Comparison of ENCODE assay signal across 9 cellular contexts in the genomic region with DNA sequence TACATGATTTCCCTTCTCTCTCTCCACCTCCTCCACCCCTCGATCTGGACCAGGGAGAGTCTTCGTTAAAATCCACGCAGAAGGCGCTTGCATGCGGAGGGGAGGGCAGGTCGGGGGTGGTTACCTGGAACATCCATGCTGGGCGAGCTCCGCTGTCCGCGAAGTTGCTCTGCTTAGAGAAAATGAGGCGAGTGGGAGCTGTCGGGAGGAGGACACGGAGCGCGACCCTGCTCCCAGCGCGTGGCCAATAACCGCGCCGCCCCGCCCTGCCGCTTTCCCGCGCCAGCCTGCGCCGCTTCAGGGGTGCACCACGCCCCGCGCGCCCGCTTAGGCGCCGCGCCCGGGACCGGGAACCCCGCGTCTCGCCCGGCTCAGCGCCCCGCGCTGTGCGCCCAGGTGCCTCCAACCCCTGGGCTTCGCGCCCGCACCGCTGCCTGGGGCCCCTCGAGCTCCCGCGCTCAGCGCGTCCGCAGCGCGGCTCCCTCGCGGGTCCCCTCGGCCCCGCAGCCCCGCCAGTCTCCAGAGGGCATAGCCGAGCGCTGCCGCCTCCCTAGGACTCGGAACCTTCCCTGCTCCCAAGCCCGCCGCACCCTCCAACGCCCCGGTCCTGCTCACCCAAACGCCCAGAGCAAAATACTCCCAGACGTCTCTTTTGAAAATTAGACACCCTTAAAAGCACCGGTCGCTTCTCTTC. TPM values are rescaled to one million over a fixed set of nuclear protein-coding genes. Genes with fewer than 3 reads are reported as not detected.
DNase-seq lines count a peak whose midpoint lies in the region; ATAC-seq and TF ChIP-seq lines count a peak whose summit lies in the region.
"Had no signal": no experiment of that assay in that cellular context is flagged by ENCODE, and none has a peak within 500 bp of the region (broad histone marks: within the 10 kb centered on the region; RNA-seq: fewer than 3 reads in every experiment).

No MANE protein-coding gene starts in this region.

- DNase-seq in activated T-cell treated with anti-CD3 and anti-CD28 coated beads, Interleukin-2, amount 50 U/mL, for 72 hours = no peak
- no peak for DNase-seq in activated T-cell treated with anti-CD3 and anti-CD28 coated beads, Interleukin-2, amount 50 U/mL, for 4 hours
- DNase-seq in WERI-Rb-1 = peak; percentile 12
- no peak for DNase-seq in suprapubic skin (ENCODE audit: low spot score in 2 of 2)
- no peak for DNase-seq in A172 (ENCODE audit: low spot score)
- DNase-seq in NCI-H446 (lab: John Stamatoyannopoulos, UW) = no peak

- H3K9me3 ChIP-seq in WERI-Rb-1 (ENCODE audit: severe bottlenecking) (no peaks in the 10 kb centered on the region), iPS-18a (ENCODE audit: control insufficient read depth, low read depth, low read length) (no peaks in the 10 kb centered on the region), suprapubic skin (no peaks in the 10 kb centered on the region)

- no peak for TF ChIP-seq POLR2A in suprapubic skin (IDR thresholded peaks at IDR 0.05)

- H3K27me3 Mint-ChIP-seq in activated T-cell treated with anti-CD3 and anti-CD28 coated beads, Interleukin-2, amount 50 U/mL, for 72 hours (ENCODE audit: low read depth) = peaks cover 42% of the 10 kb centered on the region
- H3K27me3 Mint-ChIP-seq in activated T-cell treated with anti-CD3 and anti-CD28 coated beads, Interleukin-2, amount 50 U/mL, for 4 hours (ENCODE audit: low read depth) = peaks cover 33% of the 10 kb centered on the region

- peak overlapping the region; percentile 44 to 57 for H3K4me3 Mint-ChIP-seq in activated T-cell treated with anti-CD3 and anti-CD28 coated beads, Interleukin-2, amount 50 U/mL, for 72 hours
- H3K4me3 Mint-ChIP-seq in activated T-cell treated with anti-CD3 and anti-CD28 coated beads, Interleukin-2, amount 50 U/mL, for 4 hours = no peak overlapping the region

- H3K4me1 Mint-ChIP-seq in activated T-cell treated with anti-CD3 and anti-CD28 coated beads, Interleukin-2, amount 50 U/mL, for 72 hours (ENCODE audit: low read depth) = no peaks in the 10 kb centered on the region
- no peaks in the 10 kb centered on the region for H3K4me1 Mint-ChIP-seq in activated T-cell treated with anti-CD3 and anti-CD28 coated beads, Interleukin-2, amount 50 U/mL, for 4 hours (ENCODE audit: low read depth)

- H3K4me1 ChIP-seq in iPS-18a (ENCODE audit: control insufficient read depth, low read depth, low read length) (no peaks in the 10 kb centered on the region), suprapubic skin (peaks cover 29% of the 10 kb centered on the region)

- TF ChIP-seq EP300 in suprapubic skin (IDR thresholded peaks at IDR 0.05) = no peak

- H3K36me3 ChIP-seq in WERI-Rb-1 = no peaks in the 10 kb centered on the region
- no peaks in the 10 kb centered on the region for H3K36me3 ChIP-seq in iPS-18a (ENCODE audit: control insufficient read depth, low read depth, low read length)
- H3K36me3 ChIP-seq in suprapubic skin = no peaks in the 10 kb centered on the region

- no peak overlapping the region for H3K9ac ChIP-seq in iPS-18a (ENCODE audit: low read length)

- H3K27ac Mint-ChIP-seq in activated T-cell treated with anti-CD3 and anti-CD28 coated beads, Interleukin-2, amount 50 U/mL, for 72 hours = no peak overlapping the region

- H3K27ac ChIP-seq in WERI-Rb-1 = no peak overlapping the region
- no peak overlapping the region for H3K27ac ChIP-seq in iPS-18a (ENCODE audit: low read length)
- no peak overlapping the region for H3K27ac ChIP-seq in suprapubic skin

- H3K4me3 ChIP-seq in WERI-Rb-1 (ENCODE audit: low read depth, low read length) = peak overlapping the region; percentile 49
- peak overlapping the region; percentile 39 for H3K4me3 ChIP-seq in iPS-18a (ENCODE audit: low read length)
- peak overlapping the region; percentile 41 for H3K4me3 ChIP-seq in suprapubic skin

- peak; percentile 4 to 15 for ATAC-seq in activated T-cell treated with anti-CD3 and anti-CD28 coated beads, Interleukin-2, amount 50 U/mL, for 72 hours (replicated peaks in 1 of 2)
- ATAC-seq in activated T-cell treated with anti-CD3 and anti-CD28 coated beads, Interleukin-2, amount 50 U/mL, for 4 hours = no peak
- no peak for ATAC-seq in HG02588 (IDR thresholded peaks at IDR 0.05; ENCODE audit: unreplicated experiment)

- peaks cover 1 to 3% of the 10 kb centered on the region in 2 donors for H3K36me3 Mint-ChIP-seq in activated T-cell treated with anti-CD3 and anti-CD28 coated beads, Interleukin-2, amount 50 U/mL, for 72 hours (ENCODE audit: insufficient read depth in 2 of 2)
- H3K36me3 Mint-ChIP-seq in activated T-cell treated with anti-CD3 and anti-CD28 coated beads, Interleukin-2, amount 50 U/mL, for 4 hours (ENCODE audit: insufficient read depth) = no peaks in the 10 kb centered on the region

- WGBS in suprapubic skin = 2% methylated on average over 23 of the region's 73 CpGs

- TF ChIP-seq CTCF in WERI-Rb-1 (IDR thresholded peaks at IDR 0.05; ENCODE audit: low read depth, low read length) = no peak
- TF ChIP-seq CTCF in suprapubic skin (IDR thresholded peaks at IDR 0.05) = no peak

- H3K27me3 ChIP-seq in WERI-Rb-1 (ENCODE audit: insufficient read depth, low read depth, severe bottlenecking) (no peaks in the 10 kb centered on the region), iPS-18a (ENCODE audit: control insufficient read depth, insufficient read depth, low read length) (peaks cover 66% of the 10 kb centered on the region), suprapubic skin (peaks cover 52% of the 10 kb centered on the region)

- H3K9me3 Mint-ChIP-seq in activated T-cell treated with anti-CD3 and anti-CD28 coated beads, Interleukin-2, amount 50 U/mL, for 72 hours = no peaks in the 10 kb centered on the region
- no peaks in the 10 kb centered on the region for H3K9me3 Mint-ChIP-seq in activated T-cell treated with anti-CD3 and anti-CD28 coated beads, Interleukin-2, amount 50 U/mL, for 4 hours

RNA-seq across cellular contexts. Expression of gene CBLN2, which starts 0.6 kb away (rescaled TPM):
- not detected for total RNA-seq in activated T-cell treated with anti-CD3 and anti-CD28 coated beads, Interleukin-2, amount 50 U/mL, for 72 hours
- not detected for total RNA-seq in activated T-cell treated with anti-CD3 and anti-CD28 coated beads, Interleukin-2, amount 50 U/mL, for 4 hours
- total RNA-seq in suprapubic skin = 1 to 10 TPM in 1 of 4 donors, under 1 TPM in 1, not detected in 2; 0.42 to 2.7 TPM
- 0.12 TPM in 1 of 2 replicates, not detected in the other for total RNA-seq in A172 (2014; rRNA removed; shearing (Covaris generic))
- total RNA-seq: RPMI7951 had no signal

Comparison
In these comparisons a context has a peak if more than half of its experiments do, and no peak if none do; other contexts are left out.
1. ATAC-seq: peak in activated T-cell treated with anti-CD3 and anti-CD28 coated beads, Interleukin-2, amount 50 U/mL, for 72 hours (2 of 2); none in activated T-cell treated with anti-CD3 and anti-CD28 coated beads, Interleukin-2, amount 50 U/mL, for 4 hours (0 of 2) and HG02588 (single experiment).
2. Peak in every context shown above with its lines, with median percentiles within 50 percentile points of each other: H3K4me3 ChIP-seq.